ENCODE assay signal across 11 cellular contexts in genomic region chr10:13816195-13816926, GRCh38.
DNase-seq lines count a peak whose midpoint lies in the region; ATAC-seq and TF ChIP-seq lines count a peak whose summit lies in the region.
"Had no signal": no experiment of that assay in that cellular context is flagged by ENCODE, and none has a peak within 500 bp of the region (broad histone marks: within the 10 kb centered on the region; RNA-seq: fewer than 3 reads in every experiment).

No MANE protein-coding gene starts in this region.

- no peak for TF ChIP-seq POLR2A in gastrocnemius medialis (IDR thresholded peaks at IDR 0.05)

- peaks cover 32% of the 10 kb centered on the region for H3K36me3 Mint-ChIP-seq in HFFc6 (ENCODE audit: low read depth)
- H3K36me3 Mint-ChIP-seq: stimulated activated memory B cell treated with anti-CD40 and anti-IgM and Interleukin-4, amounts not matched to agents 10 μg/mL and 1 μg/mL and 100 μg/mL, for 72 hours had no signal

- TF ChIP-seq CTCF in HFFc6 (IDR thresholded peaks at IDR 0.05) (no peak), VCaP (conservative IDR thresholded peaks at IDR 0.05) (no peak), gastrocnemius medialis (IDR thresholded peaks at IDR 0.05 in 4 of 5, conservative IDR thresholded peaks at IDR 0.05 in 1 of 5) (no peak), omental fat pad (IDR thresholded peaks at IDR 0.05) (no peak)

- H3K9me3 Mint-ChIP-seq in HFFc6: no peaks in the 10 kb centered on the region; the same call in 1 of the 2 replicates

- no peaks in the 10 kb centered on the region for H3K9me3 ChIP-seq in gastrocnemius medialis

- in situ Hi-C loops in gastrocnemius medialis (cut with MboI; ENCODE audit: low sequenced_read_pairs in 4 of 4): no loop called here

- peak overlapping the region; percentile 75 for H3K27ac ChIP-seq in VCaP
- H3K27ac ChIP-seq in gastrocnemius medialis: peak overlapping the region; percentile 3 to 62 (median 43)

- no peak overlapping the region for H3K4me3 ChIP-seq in gastrocnemius medialis

- H3K36me3 ChIP-seq in gastrocnemius medialis: no peaks in the 10 kb centered on the region

- H3K27me3 Mint-ChIP-seq in HFFc6 (ENCODE audit: insufficient read depth): no peaks in the 10 kb centered on the region
- H3K27me3 Mint-ChIP-seq: activated naive CD8-positive, alpha-beta T cell had no signal

- H3K4me1 ChIP-seq in gastrocnemius medialis: peaks cover 3 to 13% of the 10 kb centered on the region in 2 donors

- peaks cover 59% of the 10 kb centered on the region for H3K4me1 Mint-ChIP-seq in HFFc6 (ENCODE audit: low read depth)

- no peaks in the 10 kb centered on the region for H3K27me3 ChIP-seq in gastrocnemius medialis

- H3K4me3 Mint-ChIP-seq in HFFc6: peak overlapping the region; percentile 57
- H3K4me3 Mint-ChIP-seq: activated naive CD8-positive, alpha-beta T cell; stimulated activated memory B cell treated with anti-CD40 and anti-IgM and Interleukin-4, amounts not matched to agents 10 μg/mL and 1 μg/mL and 100 μg/mL, for 72 hours had no signal

- DNase-seq in HFFc6: peak; percentile 81
- DNase-seq in globus pallidus (ENCODE audit: low spot score): peak; percentile 83
- DNase-seq in gastrocnemius medialis: peak; percentile 19 to 35
- no peak for DNase-seq in ecto neural progenitor cell (ENCODE audit: low spot score)
- DNase-seq in DMS53 treated with DMSO at 0.1 percent for 48 hours (lab: John Stamatoyannopoulos, UW; ENCODE audit: unreplicated experiment): no peak
- no peak for DNase-seq in omental fat pad (ENCODE audit: low spot score)
- DNase-seq: SHP77 had no signal

- intact Hi-C loops in gastrocnemius medialis (cut with DNase I; ENCODE audit: low total_unique reads): no loop called here

- H3K27ac Mint-ChIP-seq in HFFc6: peak overlapping the region; percentile 89
- H3K27ac Mint-ChIP-seq: activated naive CD8-positive, alpha-beta T cell; stimulated activated memory B cell treated with anti-CD40 and anti-IgM and Interleukin-4, amounts not matched to agents 10 μg/mL and 1 μg/mL and 100 μg/mL, for 72 hours had no signal

- peak; percentile 27 to 55 for ATAC-seq in gastrocnemius medialis
- no peak for ATAC-seq in GM21515 (IDR thresholded peaks at IDR 0.05; ENCODE audit: unreplicated experiment)
- no peak for ATAC-seq in omental fat pad (ENCODE audit: low FRiP score)
- ATAC-seq: stimulated activated memory B cell treated with anti-CD40 and anti-IgM and Interleukin-4, amounts not matched to agents 10 μg/mL and 1 μg/mL and 100 μg/mL, for 72 hours had no signal

Comparison
In these comparisons a context has a peak if more than half of its experiments do, and no peak if none do; other contexts are left out.
1. DNase-seq: peak in HFFc6 (single experiment), globus pallidus (single experiment) and gastrocnemius medialis (2 of 2); none in ecto neural progenitor cell (single experiment), DMS53 treated with DMSO at 0.1 percent for 48 hours (single experiment) and omental fat pad (single experiment).
2. ATAC-seq: peak in gastrocnemius medialis (2 of 2); none in GM21515 (single experiment) and omental fat pad (single experiment).